In the genomic region with DNA sequence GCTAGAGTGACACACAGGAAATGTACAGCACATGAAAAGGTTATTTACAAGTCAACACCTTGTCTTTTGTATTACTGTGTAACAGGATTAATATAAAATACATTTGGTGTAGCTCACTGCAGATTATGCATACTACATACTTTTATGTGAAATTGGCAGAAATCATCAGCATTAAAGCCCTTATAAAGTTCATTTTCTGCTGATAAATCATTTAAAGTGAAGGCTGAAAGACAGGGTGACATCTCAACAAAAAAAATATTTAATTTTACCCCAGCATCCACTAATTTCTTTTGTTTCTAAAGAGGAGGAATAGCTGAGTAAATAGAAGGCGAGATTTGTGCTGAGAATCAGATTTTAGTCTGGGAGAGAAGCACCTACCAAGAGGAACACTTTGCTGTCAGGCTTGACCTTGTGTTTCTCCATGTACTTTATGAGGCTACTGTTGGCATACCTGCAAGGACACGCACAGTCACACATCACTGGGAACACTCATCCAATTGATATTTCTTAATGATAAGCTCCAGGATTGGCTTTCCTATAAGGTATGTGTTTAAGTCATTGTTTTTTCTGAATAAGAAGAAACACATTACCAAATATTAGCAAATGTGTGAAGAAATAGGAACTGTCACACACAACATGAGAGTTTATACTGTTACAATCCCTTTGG, we compare ENCODE assay signal across 19 cellular contexts.
"Had no signal": no experiment of that assay in that cellular context is flagged by ENCODE, and none has a peak within 500 bp of the region (broad histone marks: within the 10 kb centered on the region; RNA-seq: fewer than 3 reads in every experiment).

No MANE protein-coding gene starts in this region.

- H3K27me3 ChIP-seq: hepatocyte, sigmoid colon, testis, upper lobe of left lung had no signal

- DNase-seq: activated CD4-positive, alpha-beta memory T cell treated with anti-CD3 and anti-CD28 coated beads for 36 hours; activated CD4-positive, alpha-beta T cell treated with anti-CD3 and anti-CD28 coated beads for 1 hour; activated CD8-positive, alpha-beta memory T cell treated with anti-CD3 and anti-CD28 coated beads, Interleukin-2, amount 10 ng/mL, durations not matched to agents 7 days and 5 days; activated effector memory CD4-positive, alpha-beta T cell treated with Interleukin-2 at 50 U/mL for 16 hours; activated naive CD4-positive, alpha-beta T cell treated with anti-CD3 and anti-CD28 coated beads, Interleukin-2, amount 50 U/mL, for 16 hours; activated T-cell treated with anti-CD3 and anti-CD28 coated beads, Interleukin-2, amount 50 U/mL, for 24 hours; dermis blood vessel endothelial cell; islet precursor cell; nucleus accumbens; sigmoid colon; SK-N-SH; stimulated activated CD4-positive, alpha-beta T cell treated with anti-CD3 and anti-CD28 coated beads, Interleukin-1b, Interleukin-23, amount 100 ng/mL, for 48 hours; stimulated activated naive CD8-positive, alpha-beta T cell treated with anti-CD3 and anti-CD28 coated beads, Interleukin-15, amount 100 ng/mL, for 72 hours; T-cell; T1000; testis; upper lobe of left lung had no signal

- H3K27ac ChIP-seq: hepatocyte, sigmoid colon, testis, upper lobe of left lung had no signal

- H2AFZ ChIP-seq: hepatocyte had no signal

- ATAC-seq: activated CD8-positive, alpha-beta memory T cell treated with anti-CD3 and anti-CD28 coated beads, Interleukin-2, amount 10 ng/mL, durations not matched to agents 7 days and 5 days; natural killer cell treated with Interleukin-12 subunit alpha and Interleukin-12 subunit beta and Interleukin-15 and Interleukin-18, amount 100 ng/mL, for 72 hours; stimulated activated naive CD8-positive, alpha-beta T cell treated with anti-CD3 and anti-CD28 coated beads, Interleukin-15, amount 100 ng/mL, for 72 hours; T-cell had no signal

- H3K9ac ChIP-seq: SK-N-SH had no signal

- H3K79me2 ChIP-seq: hepatocyte had no signal

- H3K4me2 ChIP-seq: hepatocyte, SK-N-SH had no signal

- H3K4me1 ChIP-seq: sigmoid colon, upper lobe of left lung had no signal

- H3K4me3 ChIP-seq: hepatocyte, sigmoid colon, testis, upper lobe of left lung had no signal

- H3K9me3 ChIP-seq: sigmoid colon, SK-N-SH, testis, upper lobe of left lung had no signal
